Comparison of ENCODE assay signal across 11 cellular contexts in genomic region chr12:509494-509893, GRCh38. TPM values are rescaled to one million over a fixed set of nuclear protein-coding genes. Genes with fewer than 3 reads are reported as not detected.
DNase-seq lines count a peak whose midpoint lies in the region; ATAC-seq and TF ChIP-seq lines count a peak whose summit lies in the region.
"Had no signal": no experiment of that assay in that cellular context is flagged by ENCODE, and none has a peak within 500 bp of the region (broad histone marks: within the 10 kb centered on the region; RNA-seq: fewer than 3 reads in every experiment).

No MANE protein-coding gene starts in this region.

- H3K9me2 ChIP-seq in OCI-LY7 (ENCODE audit: insufficient read depth, low read length), result no peaks in the 10 kb centered on the region

- POLR2A ChIA-PET in OCI-LY7 (lab: Charles Lee), result no interaction called here

- H4K20me1 ChIP-seq in OCI-LY7 (ENCODE audit: insufficient read depth, low read length), result no peaks in the 10 kb centered on the region

- no peaks in the 10 kb centered on the region for H3K36me3 ChIP-seq in OCI-LY7 (ENCODE audit: insufficient read depth, low read length)
- H3K36me3 ChIP-seq: neutrophil had no signal

- CTCF ChIA-PET in OCI-LY7 (lab: Charles Lee; ENCODE audit: unreplicated experiment), result interaction anchor here (0.6 kb wide), 1 partner anchor 18 kb away, joined by 3 read pairs; no protein-coding TSS in a partner anchor

- H3K4me2 ChIP-seq in OCI-LY7 (ENCODE audit: low read length), result peak overlapping the region; percentile 69

- H3K27ac ChIP-seq in OCI-LY7 (ENCODE audit: low read depth, low read length, poor library complexity, severe bottlenecking), result peak overlapping the region; percentile 68
- H3K27ac ChIP-seq: neutrophil had no signal

- no peak for ATAC-seq in GM18907 (IDR thresholded peaks at IDR 0.05; ENCODE audit: unreplicated experiment)

- no peaks in the 10 kb centered on the region for H3K79me2 ChIP-seq in OCI-LY7 (ENCODE audit: insufficient read depth, low read depth, low read length)

- BruUV-seq in OCI-LY7 (replicated peaks; lab: Mats Ljungman, UMichigan), result no TSS peak

- H3K9me3 ChIP-seq in OCI-LY7 (ENCODE audit: low read length), result no peaks in the 10 kb centered on the region
- H3K9me3 ChIP-seq: neutrophil had no signal

- intact Hi-C loops in OCI-LY7 (cut with micrococcal nuclease; ENCODE audit: unreplicated experiment) (loop anchor here (2.0 kb wide), 1 partner anchor 37 kb away; no protein-coding TSS in a partner anchor), cardiac septum (cut with DNase I) (no loop called here)

- TF ChIP-seq CTCF in OCI-LY7 (conservative IDR thresholded peaks at IDR 0.05; ENCODE audit: low read length), result no peak

- H3K4me3 ChIP-seq in OCI-LY7 (ENCODE audit: low read depth, low read length, poor library complexity, severe bottlenecking), result peak overlapping the region; percentile 11

- H3K4me1 ChIP-seq in OCI-LY7 (ENCODE audit: insufficient read depth, low read length, poor library complexity, severe bottlenecking), result peaks cover 47% of the 10 kb centered on the region

- peak overlapping the region; percentile 33; the same call in 1 of the 2 replicates for H2AFZ ChIP-seq in OCI-LY7 (ENCODE audit: low read length)

- DNase-seq in EL (peak; percentile 62), OCI-LY7 (ENCODE audit: low spot score) (peak; percentile 52), cardiac septum (ENCODE audit: low spot score) (peak; percentile 73), renal cortical epithelial cell (ENCODE audit: low read depth) (peak; percentile 76), DMS153 (lab: John Stamatoyannopoulos, UW) (no peak), CD1c-positive myeloid dendritic cell (ENCODE audit: extremely low spot score) (no peak)
- DNase-seq in central memory CD4-positive, alpha-beta T cell, result no peak
- DNase-seq: activated effector memory CD4-positive, alpha-beta T cell treated with anti-CD3 and anti-CD28 coated beads, Interleukin-2, amount 50 U/mL, for 16 hours; erythroblast had no signal

RNA-seq across cellular contexts. Expression of gene B4GALNT3, which starts 49.8 kb away (rescaled TPM):
- 3.2 and 3.4 TPM in 2 replicates for total RNA-seq in OCI-LY7 (2014; rRNA removed; shearing (Covaris generic))
- total RNA-seq in OCI-LY7 (2022) (5.0 and 5.4 TPM in 2 replicates), cardiac septum (65.3 TPM), renal cortical epithelial cell (0.94 and 3.1 TPM in 2 replicates)

Comparison
In these comparisons a context has a peak if more than half of its experiments do, and no peak if none do; other contexts are left out.
1. DNase-seq: peak in EL (single experiment), OCI-LY7 (single experiment), cardiac septum (single experiment) and renal cortical epithelial cell (single experiment); none in central memory CD4-positive, alpha-beta T cell (single experiment), DMS153 (single experiment) and CD1c-positive myeloid dendritic cell (single experiment).
2. RNA of gene B4GALNT3, which starts 49.8 kb away (total RNA-seq): 65.3 TPM in cardiac septum (single experiment); 3.2 to 5.4 TPM in OCI-LY7 and 0.94 to 3.1 TPM in renal cortical epithelial cell; every median in the first group is over 10 times any median in the second.